Comparison of ENCODE assay signal across 11 cellular contexts in genomic region chr5:126519637-126520592, GRCh38.
DNase-seq lines count a peak whose midpoint lies in the region; ATAC-seq, FAIRE-seq and TF ChIP-seq lines count a peak whose summit lies in the region.
"Had no signal": no experiment of that assay in that cellular context is flagged by ENCODE, and none has a peak within 500 bp of the region (broad histone marks: within the 10 kb centered on the region; RNA-seq: fewer than 3 reads in every experiment).

No MANE protein-coding gene starts in this region.

- TF ChIP-seq RAD21 in Ishikawa (IDR thresholded peaks at IDR 0.05; ENCODE audit: low read depth): no peak

- no peaks in the 10 kb centered on the region for H3K36me3 ChIP-seq in ascending aorta
- no peaks in the 10 kb centered on the region for H3K36me3 ChIP-seq in keratinocyte (ENCODE audit: control insufficient read depth in 2 of 2, extremely low read depth in 1 of 2, insufficient read depth in 2 of 2, low read length in 2 of 2)
- no peaks in the 10 kb centered on the region for H3K36me3 ChIP-seq in skeletal muscle tissue (ENCODE audit: control insufficient read depth in 3 of 3, insufficient read depth in 3 of 3, low read length in 3 of 3)
- H3K36me3 ChIP-seq: HAP-1 had no signal

- peak overlapping the region; percentile 57 to 80 for H3K27ac ChIP-seq in ascending aorta
- H3K27ac ChIP-seq in keratinocyte (ENCODE audit: control insufficient read depth, insufficient read depth, low read length): peak overlapping the region; percentile 68
- H3K27ac ChIP-seq in skeletal muscle tissue (ENCODE audit: low read depth, low read length): peak overlapping the region; percentile 5

- TF ChIP-seq EP300 in Ishikawa (IDR thresholded peaks at IDR 0.05; ENCODE audit: borderline replicate concordance): no peak

- DNase-seq in ascending aorta (ENCODE audit: low spot score in 2 of 2): no peak
- no peak for DNase-seq in keratinocyte (ENCODE audit: low read depth, low spot score)
- no peak for DNase-seq in GM12892 (ENCODE audit: insufficient read length)
- DNase-seq in NCI-H226: no peak

- peaks cover 12 to 26% of the 10 kb centered on the region in 2 donors for H3K4me1 ChIP-seq in ascending aorta
- H3K4me1 ChIP-seq in keratinocyte (ENCODE audit: control insufficient read depth, extremely low read depth, insufficient read depth, low read length): peaks cover 46% of the 10 kb centered on the region
- H3K4me1 ChIP-seq in skeletal muscle tissue (ENCODE audit: control insufficient read depth in 3 of 3, insufficient read depth in 3 of 3, low read length in 3 of 3): peaks cover 0 to 5% (median 3%) of the 10 kb centered on the region in 3 donors

- H3K9me3 ChIP-seq in ascending aorta (no peaks in the 10 kb centered on the region), keratinocyte (ENCODE audit: control insufficient read depth, low read depth, low read length) (no peaks in the 10 kb centered on the region), skeletal muscle tissue (ENCODE audit: control insufficient read depth in 3 of 3, low read length in 3 of 3) (no peaks in the 10 kb centered on the region)
- H3K9me3 ChIP-seq: HAP-1 had no signal

- TF ChIP-seq POLR2A in GM12892 (IDR thresholded peaks at IDR 0.05; ENCODE audit: low read depth, low read length): no peak

- ATAC-seq in HG02623 (IDR thresholded peaks at IDR 0.05; ENCODE audit: unreplicated experiment) (no peak), HG02840 (IDR thresholded peaks at IDR 0.05; ENCODE audit: low FRiP score, unreplicated experiment) (no peak)
- ATAC-seq: stimulated activated effector memory CD8-positive, alpha-beta T cell treated with anti-CD3 and anti-CD28 coated beads, Interleukin-12 subunit alpha, Interleukin-12 subunit beta, amount 100 ng/mL, for 72 hours had no signal

- H3K79me2 ChIP-seq in keratinocyte (ENCODE audit: control insufficient read depth, insufficient read depth, low read length): no peaks in the 10 kb centered on the region

- FAIRE-seq in keratinocyte (lab: Jason Lieb, UNC) (peak; percentile 69), GM12892 (lab: Jason Lieb, UNC) (no peak)
- FAIRE-seq: TTC549 had no signal

- no peaks in the 10 kb centered on the region for H3K9me1 ChIP-seq in keratinocyte (ENCODE audit: control insufficient read depth, extremely low read depth, insufficient read depth, low read length)

- peak overlapping the region; percentile 57 for H3K4me2 ChIP-seq in keratinocyte (ENCODE audit: control insufficient read depth, extremely low read depth, insufficient read depth, low read depth, low read length)

- dilution Hi-C loops in keratinocyte (cut with MboI; ENCODE audit: extremely low pct_ligation_motif_present, low sequenced_read_pairs): no loop called here

- no peaks in the 10 kb centered on the region for H3K27me3 ChIP-seq in ascending aorta
- no peaks in the 10 kb centered on the region for H3K27me3 ChIP-seq in keratinocyte (ENCODE audit: control insufficient read depth, extremely low read depth, insufficient read depth, low read length)
- no peaks in the 10 kb centered on the region for H3K27me3 ChIP-seq in skeletal muscle tissue (ENCODE audit: control insufficient read depth in 3 of 3, insufficient read depth in 3 of 3, low read length in 3 of 3)

- H3K4me3 ChIP-seq in ascending aorta (peak overlapping the region in 1 of 2 donors; percentile 44), keratinocyte (ENCODE audit: control insufficient read depth in 2 of 3, extremely low read depth in 1 of 3, insufficient read depth in 2 of 3, low read depth in 1 of 3, low read length in 3 of 3) (no peak overlapping the region), skeletal muscle tissue (ENCODE audit: low read length in 3 of 3) (no peak overlapping the region)
- H3K4me3 ChIP-seq: HAP-1 had no signal

- H4K20me1 ChIP-seq in keratinocyte (ENCODE audit: control insufficient read depth, extremely low read depth, insufficient read depth, low read length): no peaks in the 10 kb centered on the region

- H3K9ac ChIP-seq in keratinocyte (ENCODE audit: control insufficient read depth, extremely low read depth, insufficient read depth, low read length) (peak overlapping the region; percentile 60), skeletal muscle tissue (ENCODE audit: low read depth in 1 of 3, low read length in 3 of 3) (no peak overlapping the region)

- TF ChIP-seq CTCF in ascending aorta (IDR thresholded peaks at IDR 0.05) (no peak), keratinocyte (optimal IDR thresholded peaks at IDR 0.05 in 1 of 3, IDR thresholded peaks at IDR 0.05 in 1 of 3, conservative IDR thresholded peaks at IDR 0.05 in 1 of 3; ENCODE audit: extremely low read depth in 1 of 3, insufficient read depth in 2 of 3, low read length in 3 of 3) (no peak)

- intact Hi-C loops in ascending aorta (cut with DNase I): no loop called here

- H2AFZ ChIP-seq in keratinocyte (ENCODE audit: control insufficient read depth, low read length): peak overlapping the region; percentile 78

TF ChIP-seq in Ishikawa, 13 proteins besides CTCF, POLR2A, EP300 and RAD21:
- TF ChIP-seq CEBPB (IDR thresholded peaks at IDR 0.05) (no peak), NFIC (IDR thresholded peaks at IDR 0.05) (0 out of 2 replicates have a peak, but pooled peaks have one; percentile 19)

Comparison
In these comparisons a context has a peak if more than half of its experiments do, and no peak if none do; other contexts are left out.
1. H3K27ac ChIP-seq: peak in every context shown above with its lines; median percentile 68 in ascending aorta; 68 in keratinocyte; 5 in skeletal muscle tissue.